11 cellular contexts compared by ENCODE assay signal in genomic region chr22:36022162-36022561, GRCh38. TPM values are rescaled to one million over a fixed set of nuclear protein-coding genes. Genes with fewer than 3 reads are reported as not detected.
DNase-seq lines count a peak whose midpoint lies in the region; TF ChIP-seq lines count a peak whose summit lies in the region.
"Had no signal": no experiment of that assay in that cellular context is flagged by ENCODE, and none has a peak within 500 bp of the region (broad histone marks: within the 10 kb centered on the region; RNA-seq: fewer than 3 reads in every experiment).

No MANE protein-coding gene starts in this region.

- no peaks in the 10 kb centered on the region for H3K9me3 Mint-ChIP-seq in neural crest cell

- no peaks in the 10 kb centered on the region for H3K36me3 ChIP-seq in duodenal mucosa (ENCODE audit: control insufficient read depth in 1 of 2, insufficient read depth in 2 of 2, low read length in 2 of 2)
- H3K36me3 ChIP-seq: right atrium auricular region had no signal

- H3K4me1 Mint-ChIP-seq in neural crest cell = peaks cover 69% of the 10 kb centered on the region

- H3K9me3 ChIP-seq in AG04450 (ENCODE audit: control insufficient read depth, insufficient read depth, low read length) (no peaks in the 10 kb centered on the region), duodenal mucosa (ENCODE audit: control insufficient read depth in 1 of 2, low read length in 2 of 2) (no peaks in the 10 kb centered on the region)
- H3K9me3 ChIP-seq: right atrium auricular region had no signal

- H3K4me1 ChIP-seq in duodenal mucosa (ENCODE audit: control insufficient read depth in 1 of 2, insufficient read depth in 2 of 2, low read length in 2 of 2) = peaks cover 13 to 27% of the 10 kb centered on the region in 2 donors

- H3K27me3 ChIP-seq in AG04450 (ENCODE audit: control insufficient read depth, insufficient read depth, low read length) (no peaks in the 10 kb centered on the region), duodenal mucosa (ENCODE audit: control insufficient read depth in 1 of 2, insufficient read depth in 2 of 2, low read length in 2 of 2) (no peaks in the 10 kb centered on the region)
- H3K27me3 ChIP-seq: right atrium auricular region had no signal

- no peak overlapping the region for H3K9ac ChIP-seq in duodenal mucosa (ENCODE audit: low read depth in 1 of 2, low read length in 2 of 2)

- DNase-seq in AG04450 (ENCODE audit: low read depth, low spot score) = peak; percentile 73
- DNase-seq in M059J (ENCODE audit: low read depth) = peak; percentile 8
- no peak for DNase-seq in neural crest cell (ENCODE audit: low read depth, low spot score)
- no peak for DNase-seq in anterior cingulate cortex (lab: John Stamatoyannopoulos, UW)
- DNase-seq in NCI-H69 (lab: John Stamatoyannopoulos, UW) = no peak
- no peak for DNase-seq in GM13976 (ENCODE audit: low spot score)
- no peak for DNase-seq in SK-N-DZ (ENCODE audit: low spot score)
- DNase-seq: CD8-positive, alpha-beta memory T cell; MV-4-11 had no signal

- POLR2A ChIA-PET in AG04450 (lab: Yijun Ruan, JAX) = interaction anchor here (0.6 to 1.0 kb wide), 2 partner anchors 26 to 641 kb away, joined by 3 to 6 read pairs; partner anchors contain the start of gene HMOX1

- no peaks in the 10 kb centered on the region for H3K27me3 Mint-ChIP-seq in neural crest cell (ENCODE audit: low read depth)

- peaks cover 8% of the 10 kb centered on the region for H3K36me3 Mint-ChIP-seq in neural crest cell (ENCODE audit: low read depth)
- H3K36me3 Mint-ChIP-seq: CD8-positive, alpha-beta memory T cell had no signal

- CTCF ChIA-PET in AG04450 (lab: Charles Lee) = interaction anchor here (1.0 to 4.2 kb wide), 2 partner anchors 44 to 91 kb away, joined by 5 to 24 read pairs; no protein-coding TSS in a partner anchor

- TF ChIP-seq CTCF in AG04450 (IDR thresholded peaks at IDR 0.05; ENCODE audit: low read depth, low read length) (no peak), neural crest cell (conservative IDR thresholded peaks at IDR 0.05) (no peak), GM13976 (IDR thresholded peaks at IDR 0.05; ENCODE audit: borderline replicate concordance, control extremely low read depth, extremely low read depth, insufficient read depth, missing control alignments) (no peak)

- no peak overlapping the region for H3K4me3 Mint-ChIP-seq in neural crest cell
- H3K4me3 Mint-ChIP-seq: CD8-positive, alpha-beta memory T cell had no signal

- H3K4me3 ChIP-seq in AG04450 (ENCODE audit: low read depth, low read length) = peak overlapping the region; percentile 42; the same call in 1 of the 2 replicates
- H3K4me3 ChIP-seq in duodenal mucosa (ENCODE audit: low read depth in 1 of 2, low read length in 2 of 2) = no peak overlapping the region
- H3K4me3 ChIP-seq: right atrium auricular region had no signal

- H3K27ac ChIP-seq in AG04450 (ENCODE audit: low read depth, low read length) (no peak overlapping the region), duodenal mucosa (ENCODE audit: low read depth, low read length) (peak overlapping the region; percentile 4)

- H3K27ac Mint-ChIP-seq in neural crest cell (ENCODE audit: unreplicated experiment) = peak overlapping the region; percentile 39

- in situ Hi-C loops in GM13976 (cut with MboI; ENCODE audit: low sequenced_read_pairs, unreplicated experiment) = no loop called here

RNA-seq across cellular contexts. Expression of gene RBFOX2, which starts 6.5 kb away (rescaled TPM):
- polyA plus RNA-seq in AG04450 (2011; rRNA removed) = 253 and 288 TPM in 2 replicates
- polyA minus RNA-seq in AG04450 (2011; rRNA and poly(A)+ RNA removed) = 393 and 415 TPM in 2 replicates
- 59.6 and 78.5 TPM in 2 replicates for total RNA-seq in M059J (2014; rRNA removed; shearing (Covaris generic))
- 126 and 136 TPM in 2 replicates for total RNA-seq in neural crest cell
- polyA plus RNA-seq in SK-N-DZ (2014; cell fraction: cytosol; rRNA removed) = 77.5 and 99.4 TPM in 2 replicates
- 86.4 and 105 TPM in 2 replicates for polyA plus RNA-seq in SK-N-DZ (2014; cell fraction: nucleus; rRNA removed)

Comparison
In these comparisons a context has a peak if more than half of its experiments do, and no peak if none do; other contexts are left out.
1. DNase-seq: peak in AG04450 (single experiment) and M059J (single experiment); none in neural crest cell (single experiment), anterior cingulate cortex (0 of 58), NCI-H69 (single experiment), GM13976 (single experiment) and SK-N-DZ (single experiment).